In genomic region chr15:85142324-85142723, GRCh38 we compare ENCODE assay signal across 13 cellular contexts.
DNase-seq lines count a peak whose midpoint lies in the region; ATAC-seq and TF ChIP-seq lines count a peak whose summit lies in the region.
"Had no signal": no experiment of that assay in that cellular context is flagged by ENCODE, and none has a peak within 500 bp of the region (broad histone marks: within the 10 kb centered on the region; RNA-seq: fewer than 3 reads in every experiment).

No MANE protein-coding gene starts in this region.

- no peak overlapping the region for H3K9ac ChIP-seq in fibroblast of lung (ENCODE audit: insufficient read depth, low read length)

- H3K36me3 Mint-ChIP-seq in T-helper 17 cell (ENCODE audit: low read depth), result no peaks in the 10 kb centered on the region

- no peak overlapping the region for H3K27ac ChIP-seq in fibroblast of lung (ENCODE audit: insufficient read depth, low read length)
- H3K27ac ChIP-seq in gastroesophageal sphincter, result no peak overlapping the region

- 0% methylated on average over 1 of the region's 2 CpGs; no CpG with 5 or more reads in 1 of the 2 donors for WGBS in gastroesophageal sphincter (ENCODE audit: low coverage in 1 of 2), 2 donors

- no peaks in the 10 kb centered on the region for H3K4me1 Mint-ChIP-seq in T-helper 17 cell
- H3K4me1 Mint-ChIP-seq: activated CD4-positive, alpha-beta memory T cell treated with anti-CD3 and anti-CD28 coated beads, Interleukin-2, amount 10 ng/mL, durations not matched to agents 7 days and 5 days had no signal

- TF ChIP-seq CTCF in HFF-Myc (IDR thresholded peaks at IDR 0.05; ENCODE audit: low read depth, low read length, missing control alignments) (no peak), fibroblast of lung (conservative IDR thresholded peaks at IDR 0.05 in 1 of 2, IDR thresholded peaks at IDR 0.05 in 1 of 2; ENCODE audit: low read depth in 1 of 2, low read length in 2 of 2) (no peak), gastroesophageal sphincter (IDR thresholded peaks at IDR 0.05) (no peak)

- H3K4me3 ChIP-seq in HFF-Myc (replicated peaks; ENCODE audit: low read depth, low read length) (no peak overlapping the region), fibroblast of lung (replicated peaks in 1 of 4; ENCODE audit: control extremely low read depth in 1 of 4, insufficient read depth in 1 of 4, low read depth in 3 of 4, low read length in 4 of 4) (no peak overlapping the region), skeletal muscle cell (ENCODE audit: low read depth, low read length) (no peak overlapping the region), gastroesophageal sphincter (no peak overlapping the region)

- no peak for TF ChIP-seq POLR2A in gastroesophageal sphincter (IDR thresholded peaks at IDR 0.05)

- H3K9me3 ChIP-seq in fibroblast of lung (ENCODE audit: control insufficient read depth, insufficient read depth, low read depth, low read length) (no peaks in the 10 kb centered on the region), T-helper 17 cell (ENCODE audit: control insufficient read depth, low read length, poor library complexity, severe bottlenecking) (no peaks in the 10 kb centered on the region), gastroesophageal sphincter (no peaks in the 10 kb centered on the region)

- H3K36me3 ChIP-seq in fibroblast of lung (ENCODE audit: control insufficient read depth, insufficient read depth, low read length) (no peaks in the 10 kb centered on the region), gastroesophageal sphincter (peaks cover 0 to 34% of the 10 kb centered on the region in 2 donors)

- ATAC-seq in GM18870 (IDR thresholded peaks at IDR 0.05; ENCODE audit: unreplicated experiment), result no peak
- ATAC-seq in T-helper 17 cell, result no peak
- ATAC-seq in gastroesophageal sphincter, result no peak

- H3K27me3 Mint-ChIP-seq in T-helper 17 cell, result no peaks in the 10 kb centered on the region
- H3K27me3 Mint-ChIP-seq: activated CD4-positive, alpha-beta memory T cell treated with anti-CD3 and anti-CD28 coated beads, Interleukin-2, amount 10 ng/mL, durations not matched to agents 7 days and 5 days; activated naive CD8-positive, alpha-beta T cell; progenitor cell of endocrine pancreas had no signal

- peak; percentile 49 for DNase-seq in HFF-Myc (ENCODE audit: extremely low read depth, low read depth)
- peak; percentile 89 for DNase-seq in RPMI7951 (ENCODE audit: low read depth)
- DNase-seq in fibroblast of lung (ENCODE audit: low read depth in 2 of 2), result peak; percentile 66 to 70
- peak; percentile 12 for DNase-seq in skeletal muscle cell (ENCODE audit: low read depth)
- DNase-seq in T-helper 17 cell, result no peak
- DNase-seq in NCI-H1436 treated with DMSO at 0.1 percent for 48 hours (lab: John Stamatoyannopoulos, UW), result no peak
- DNase-seq: activated CD4-positive, alpha-beta memory T cell treated with anti-CD3 and anti-CD28 coated beads, Interleukin-2, amount 10 ng/mL, durations not matched to agents 7 days and 5 days; NCI-H2081 had no signal

- H3K27me3 ChIP-seq in fibroblast of lung (ENCODE audit: control insufficient read depth, insufficient read depth, low read length) (no peaks in the 10 kb centered on the region), gastroesophageal sphincter (no peaks in the 10 kb centered on the region)

- H3K4me1 ChIP-seq in fibroblast of lung (ENCODE audit: control insufficient read depth, extremely low read depth, insufficient read depth, low read length) (peaks cover 3% of the 10 kb centered on the region), gastroesophageal sphincter (no peaks in the 10 kb centered on the region)

- H3K4me3 Mint-ChIP-seq in T-helper 17 cell, result no peak overlapping the region
- H3K4me3 Mint-ChIP-seq: activated CD4-positive, alpha-beta memory T cell treated with anti-CD3 and anti-CD28 coated beads, Interleukin-2, amount 10 ng/mL, durations not matched to agents 7 days and 5 days; activated naive CD8-positive, alpha-beta T cell; mesothelial cell of epicardium had no signal

- H3K4me2 ChIP-seq in fibroblast of lung (ENCODE audit: extremely low read depth, insufficient read depth, low read length), result no peak overlapping the region

- no peak overlapping the region for H2AFZ ChIP-seq in fibroblast of lung (ENCODE audit: low read length)

- no peaks in the 10 kb centered on the region for H3K79me2 ChIP-seq in fibroblast of lung (ENCODE audit: control insufficient read depth, insufficient read depth, low read length)

- no peaks in the 10 kb centered on the region for H4K20me1 ChIP-seq in fibroblast of lung (ENCODE audit: control insufficient read depth, extremely low read depth, insufficient read depth, low read length)

- H3K27ac Mint-ChIP-seq in T-helper 17 cell, result no peak overlapping the region
- H3K27ac Mint-ChIP-seq: activated CD4-positive, alpha-beta memory T cell treated with anti-CD3 and anti-CD28 coated beads, Interleukin-2, amount 10 ng/mL, durations not matched to agents 7 days and 5 days; activated naive CD8-positive, alpha-beta T cell; mesothelial cell of epicardium; progenitor cell of endocrine pancreas had no signal

- no peak for TF ChIP-seq EP300 in gastroesophageal sphincter (IDR thresholded peaks at IDR 0.05)

Comparison
In these comparisons a context has a peak if more than half of its experiments do, and no peak if none do; other contexts are left out.
1. DNase-seq: peak in HFF-Myc (single experiment), RPMI7951 (single experiment), fibroblast of lung (2 of 2) and skeletal muscle cell (single experiment); none in T-helper 17 cell (0 of 3) and NCI-H1436 treated with DMSO at 0.1 percent for 48 hours (single experiment).